1 cellular context compared by ENCODE assay signal in genomic region chr16:56481468-56482112, GRCh38.
TF ChIP-seq lines count a peak whose summit lies in the region.

No MANE protein-coding gene starts in this region.

TF ChIP-seq in K562, 482 proteins besides CTCF, POLR2A, EP300 and RAD21 (continued from another document):
- TF ChIP-seq KLF10 (CRISPR knock-in tag; IDR thresholded peaks at IDR 0.05) (no peak), POLR2AphosphoS2 (IDR thresholded peaks at IDR 0.05; ENCODE audit: low read length) (no peak), XRCC3 (IDR thresholded peaks at IDR 0.05) (no peak), ZFP1 (CRISPR knock-in tag; IDR thresholded peaks at IDR 0.05) (no peak), STAG1 (CRISPR knock-in tag; IDR thresholded peaks at IDR 0.05; ENCODE audit: borderline replicate concordance) (no peak), SFPQ (IDR thresholded peaks at IDR 0.05; ENCODE audit: low read depth, low read length) (no peak), ZNF217 (CRISPR knock-in tag; IDR thresholded peaks at IDR 0.05) (no peak), WHSC1 (IDR thresholded peaks at IDR 0.05; ENCODE audit: low read length) (no peak), AFF1 (IDR thresholded peaks at IDR 0.05; ENCODE audit: low read depth in 1 of 2, partially characterized antibody in 2 of 2) (no peak), ZNF444 (CRISPR knock-in tag; IDR thresholded peaks at IDR 0.05) (no peak), TCF15 (CRISPR knock-in tag; IDR thresholded peaks at IDR 0.05) (no peak), ZNF124 (CRISPR knock-in tag; IDR thresholded peaks at IDR 0.05) (no peak), ZNF408 (CRISPR knock-in tag; IDR thresholded peaks at IDR 0.05; ENCODE audit: low read depth) (no peak), EWSR1 (IDR thresholded peaks at IDR 0.05; ENCODE audit: borderline replicate concordance, low read depth, partially characterized antibody) (no peak), DACH1 (IDR thresholded peaks at IDR 0.05; ENCODE audit: partially characterized antibody) (no peak), ATF3 (IDR thresholded peaks at IDR 0.05) (no peak), ATF3 (CRISPR knock-in tag; conservative IDR thresholded peaks at IDR 0.05) (no peak), TARDBP (IDR thresholded peaks at IDR 0.05) (no peak), SOX6 (IDR thresholded peaks at IDR 0.05) (0 out of 2 replicates have a peak, but pooled peaks have one; percentile 39), TCF3 (CRISPR knock-in tag; IDR thresholded peaks at IDR 0.05) (peak; percentile 56), ARID1B (IDR thresholded peaks at IDR 0.05) (peak; percentile 67), MAFG (tag; conservative IDR thresholded peaks at IDR 0.05) (peak; percentile 24; the same call in 1 of the 2 replicates), MTA3 (IDR thresholded peaks at IDR 0.05; ENCODE audit: borderline replicate concordance) (no peak), ZKSCAN3 (CRISPR knock-in tag; IDR thresholded peaks at IDR 0.05) (no peak), PTBP1 (IDR thresholded peaks at IDR 0.05; ENCODE audit: low read depth, low read length) (no peak), ILF3 (IDR thresholded peaks at IDR 0.05; ENCODE audit: borderline replicate concordance) (no peak), ESRRA (IDR thresholded peaks at IDR 0.05; ENCODE audit: borderline replicate concordance, low read depth) (no peak), CC2D1A (IDR thresholded peaks at IDR 0.05) (no peak), RERE (CRISPR knock-in tag; IDR thresholded peaks at IDR 0.05; ENCODE audit: borderline replicate concordance) (no peak), ZNF583 (CRISPR knock-in tag; IDR thresholded peaks at IDR 0.05) (no peak), NR0B1 (IDR thresholded peaks at IDR 0.05; ENCODE audit: partially characterized antibody) (no peak), C11orf30 (IDR thresholded peaks at IDR 0.05; ENCODE audit: low read depth) (peak; percentile 54; the same call in 1 of the 2 replicates), NR3C1 (CRISPR knock-in tag; IDR thresholded peaks at IDR 0.05) (no peak), HMBOX1 (IDR thresholded peaks at IDR 0.05) (peak; percentile 20; the same call in 1 of the 2 replicates), IRF9 (tag; IDR thresholded peaks at IDR 0.05) (no peak), ZNF77 (CRISPR knock-in tag; IDR thresholded peaks at IDR 0.05) (no peak), NFE2L1 (tag; IDR thresholded peaks at IDR 0.05; ENCODE audit: borderline replicate concordance, low read depth) (no peak), HMGXB4 (CRISPR knock-in tag; IDR thresholded peaks at IDR 0.05) (no peak), ELF1 (tag; IDR thresholded peaks at IDR 0.05) (no peak), ARID4B (CRISPR knock-in tag; IDR thresholded peaks at IDR 0.05) (no peak)
